ENCODE assay signal across 8 cellular contexts in the genomic region with DNA sequence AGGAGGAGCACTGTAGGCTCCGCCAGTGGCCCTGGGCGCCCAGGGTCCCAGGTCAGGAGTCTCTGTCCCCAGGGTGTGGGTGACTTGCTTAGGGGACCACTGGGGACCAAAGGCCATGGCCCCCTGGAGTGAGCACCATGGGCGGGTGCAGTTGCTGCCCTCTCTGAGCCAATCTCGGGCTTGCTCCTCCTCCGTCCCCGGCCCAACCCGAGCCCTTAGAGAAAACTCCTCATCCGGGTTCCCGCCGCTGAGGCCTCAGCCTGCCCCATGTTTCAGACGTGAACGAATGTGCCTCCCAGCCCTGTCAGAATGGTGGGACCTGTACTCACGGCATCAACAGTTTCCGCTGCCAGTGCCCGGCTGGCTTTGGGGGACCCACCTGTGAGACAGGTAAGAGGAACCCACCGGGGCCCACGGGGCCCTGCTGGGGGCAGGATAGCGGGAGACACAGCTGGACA. TPM values are rescaled to one million over a fixed set of nuclear protein-coding genes. Genes with fewer than 3 reads are reported as not detected.
DNase-seq lines count a peak whose midpoint lies in the region; ATAC-seq and TF ChIP-seq lines count a peak whose summit lies in the region.

No MANE protein-coding gene starts in this region.

- no peak for TF ChIP-seq POLR2A in Peyer's patch (IDR thresholded peaks at IDR 0.05)

- DNase-seq in CD8-positive, alpha-beta T cell = peak in 4 of 7 experiments; percentile 20 to 68 (median 33)
- peak; percentile 50 to 78 (median 67) for DNase-seq in Peyer's patch
- peak; percentile 17 for DNase-seq in iPS-NIHi7 (ENCODE audit: extremely low spot score)
- DNase-seq in ureter (ENCODE audit: low spot score) = no peak
- DNase-seq in osteocyte (ENCODE audit: extremely low spot score, unreplicated experiment) = no peak
- no peak for DNase-seq in caudate nucleus (lab: John Stamatoyannopoulos, UW)

- peak overlapping the region; percentile 72 for H3K27ac Mint-ChIP-seq in CD8-positive, alpha-beta T cell
- no peak overlapping the region for H3K27ac Mint-ChIP-seq in osteocyte (ENCODE audit: unreplicated experiment)

- H3K36me3 ChIP-seq in CD8-positive, alpha-beta T cell (ENCODE audit: insufficient read depth, low read length) = no peaks in the 10 kb centered on the region
- H3K36me3 ChIP-seq in Peyer's patch = peaks cover 0 to 7% (median 0%) of the 10 kb centered on the region in 3 donors

- peaks cover 19% of the 10 kb centered on the region for H3K4me1 Mint-ChIP-seq in CD8-positive, alpha-beta T cell (ENCODE audit: low read depth)
- H3K4me1 Mint-ChIP-seq in osteocyte (ENCODE audit: unreplicated experiment) = no peaks in the 10 kb centered on the region

- H3K27ac ChIP-seq in CD8-positive, alpha-beta T cell (ENCODE audit: low read depth, low read length) = peak overlapping the region; percentile 88
- H3K27ac ChIP-seq in Peyer's patch (peak overlapping the region in 2 of 4 donors; percentile 77 to 79), caudate nucleus (ENCODE audit: low read depth, low read length) (no peak overlapping the region)

- H3K9me3 ChIP-seq in CD8-positive, alpha-beta T cell (ENCODE audit: low read length) = no peaks in the 10 kb centered on the region
- no peaks in the 10 kb centered on the region for H3K9me3 ChIP-seq in Peyer's patch

- no peak for TF ChIP-seq CTCF in CD8-positive, alpha-beta T cell (IDR thresholded peaks at IDR 0.05)
- TF ChIP-seq CTCF in Peyer's patch (IDR thresholded peaks at IDR 0.05) (no peak), osteocyte (IDR thresholded peaks at IDR 0.05) (no peak)

- H3K4me3 Mint-ChIP-seq in CD8-positive, alpha-beta T cell = peak overlapping the region; percentile 80
- H3K4me3 Mint-ChIP-seq in osteocyte (ENCODE audit: unreplicated experiment) = no peak overlapping the region

- H3K9me3 Mint-ChIP-seq in CD8-positive, alpha-beta T cell = no peaks in the 10 kb centered on the region
- H3K9me3 Mint-ChIP-seq in osteocyte (ENCODE audit: unreplicated experiment) = no peaks in the 10 kb centered on the region

- peaks cover 2% of the 10 kb centered on the region for H3K36me3 Mint-ChIP-seq in CD8-positive, alpha-beta T cell
- H3K36me3 Mint-ChIP-seq in osteocyte (ENCODE audit: unreplicated experiment) = peaks cover 4% of the 10 kb centered on the region

- peak overlapping the region; percentile 66 for H3K4me3 ChIP-seq in CD8-positive, alpha-beta T cell (ENCODE audit: low read depth, low read length)
- peak overlapping the region; percentile 38 to 55 (median 44) for H3K4me3 ChIP-seq in Peyer's patch

- ATAC-seq in CD8-positive, alpha-beta T cell = no peak
- ATAC-seq in GM21367 (IDR thresholded peaks at IDR 0.05; ENCODE audit: unreplicated experiment) (peak; percentile 31), HG03139 (IDR thresholded peaks at IDR 0.05; ENCODE audit: unreplicated experiment) (no peak)

- CTCF ChIA-PET in CD8-positive, alpha-beta T cell (lab: Charles Lee) = no interaction called here

- peaks cover 25% of the 10 kb centered on the region for H3K4me1 ChIP-seq in CD8-positive, alpha-beta T cell (ENCODE audit: insufficient read depth, low read length)
- peaks cover 0 to 15% (median 0%) of the 10 kb centered on the region in 4 donors for H3K4me1 ChIP-seq in Peyer's patch

- no peaks in the 10 kb centered on the region for H3K27me3 ChIP-seq in CD8-positive, alpha-beta T cell (ENCODE audit: insufficient read depth, low read length)
- no peaks in the 10 kb centered on the region for H3K27me3 ChIP-seq in Peyer's patch

- POLR2A ChIA-PET in CD8-positive, alpha-beta T cell (lab: Charles Lee) = no interaction called here

- intact Hi-C loops in CD8-positive, alpha-beta T cell (cut with DNase I, micrococcal nuclease) = loop anchor here (5.0 kb wide), 2 partner anchors 40 to 65 kb away; a partner anchor contains a TSS

- H3K27me3 Mint-ChIP-seq in CD8-positive, alpha-beta T cell (ENCODE audit: low read depth) = no peaks in the 10 kb centered on the region
- H3K27me3 Mint-ChIP-seq in osteocyte (ENCODE audit: unreplicated experiment) = peaks cover 22% of the 10 kb centered on the region

RNA-seq across cellular contexts. Expression of a gene that starts 38.6 kb away (rescaled TPM):
- total RNA-seq in CD8-positive, alpha-beta T cell = 10 to 100 TPM; 32.4 to 38.4 TPM
- total RNA-seq in Peyer's patch (10 to 100 TPM in 3 of 4 donors, 1 to 10 TPM in 1; 6.8 to 83.3 (median 25.2) TPM), ureter (41.8 TPM), osteocyte (17.6 and 19.4 TPM in 2 replicates)

Comparison
In these comparisons a context has a peak if more than half of its experiments do, and no peak if none do; other contexts are left out.
1. DNase-seq: peak in CD8-positive, alpha-beta T cell (4 of 7), Peyer's patch (3 of 3) and iPS-NIHi7 (single experiment); none in ureter (single experiment), osteocyte (single experiment) and caudate nucleus (0 of 61).